ENCODE assay signal across 1 cellular context in the genomic region with DNA sequence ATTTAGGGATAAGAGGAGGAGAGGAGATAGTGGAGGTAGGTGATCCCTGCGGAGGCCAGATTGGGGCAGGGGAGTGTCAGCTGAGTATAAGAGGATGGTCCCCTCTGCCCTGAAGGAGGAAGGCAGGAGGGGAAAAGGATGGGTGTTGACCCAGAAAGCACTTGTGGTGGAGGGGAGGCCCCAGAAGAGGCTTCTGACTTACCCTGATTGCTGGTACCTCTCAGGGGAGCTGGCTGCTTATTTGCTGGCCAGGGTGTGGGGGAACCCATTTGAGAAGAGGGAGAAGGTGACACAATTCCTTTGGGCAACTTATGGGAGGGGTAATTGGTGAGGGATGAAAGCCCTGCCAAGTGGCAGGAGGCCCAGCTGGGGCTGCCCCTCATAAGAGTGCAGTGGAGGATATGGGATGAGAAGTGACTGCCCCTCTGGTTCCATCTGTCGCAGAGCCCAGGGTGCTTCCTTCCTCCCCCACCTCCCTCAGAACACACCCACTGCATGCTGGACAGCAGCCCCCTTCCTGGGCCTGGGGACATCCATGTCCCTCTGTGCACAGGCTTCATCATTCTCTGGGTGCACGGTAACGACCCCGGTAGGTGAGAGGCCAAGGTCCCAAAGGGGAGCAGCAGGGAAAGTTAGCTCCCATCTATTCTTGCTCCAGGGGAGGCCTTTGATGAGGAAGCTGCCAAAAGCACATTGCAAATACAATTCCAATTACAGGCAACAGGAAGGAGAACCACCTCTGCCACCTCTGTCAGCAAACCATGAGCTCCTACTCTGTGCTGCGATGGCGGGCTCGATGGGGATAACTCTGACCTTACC.
TF ChIP-seq lines count a peak whose summit lies in the region.

No MANE protein-coding gene starts in this region.

TF ChIP-seq in GM23338, 12 proteins besides CTCF, POLR2A, EP300 and RAD21:
- TF ChIP-seq, protein P1, sequence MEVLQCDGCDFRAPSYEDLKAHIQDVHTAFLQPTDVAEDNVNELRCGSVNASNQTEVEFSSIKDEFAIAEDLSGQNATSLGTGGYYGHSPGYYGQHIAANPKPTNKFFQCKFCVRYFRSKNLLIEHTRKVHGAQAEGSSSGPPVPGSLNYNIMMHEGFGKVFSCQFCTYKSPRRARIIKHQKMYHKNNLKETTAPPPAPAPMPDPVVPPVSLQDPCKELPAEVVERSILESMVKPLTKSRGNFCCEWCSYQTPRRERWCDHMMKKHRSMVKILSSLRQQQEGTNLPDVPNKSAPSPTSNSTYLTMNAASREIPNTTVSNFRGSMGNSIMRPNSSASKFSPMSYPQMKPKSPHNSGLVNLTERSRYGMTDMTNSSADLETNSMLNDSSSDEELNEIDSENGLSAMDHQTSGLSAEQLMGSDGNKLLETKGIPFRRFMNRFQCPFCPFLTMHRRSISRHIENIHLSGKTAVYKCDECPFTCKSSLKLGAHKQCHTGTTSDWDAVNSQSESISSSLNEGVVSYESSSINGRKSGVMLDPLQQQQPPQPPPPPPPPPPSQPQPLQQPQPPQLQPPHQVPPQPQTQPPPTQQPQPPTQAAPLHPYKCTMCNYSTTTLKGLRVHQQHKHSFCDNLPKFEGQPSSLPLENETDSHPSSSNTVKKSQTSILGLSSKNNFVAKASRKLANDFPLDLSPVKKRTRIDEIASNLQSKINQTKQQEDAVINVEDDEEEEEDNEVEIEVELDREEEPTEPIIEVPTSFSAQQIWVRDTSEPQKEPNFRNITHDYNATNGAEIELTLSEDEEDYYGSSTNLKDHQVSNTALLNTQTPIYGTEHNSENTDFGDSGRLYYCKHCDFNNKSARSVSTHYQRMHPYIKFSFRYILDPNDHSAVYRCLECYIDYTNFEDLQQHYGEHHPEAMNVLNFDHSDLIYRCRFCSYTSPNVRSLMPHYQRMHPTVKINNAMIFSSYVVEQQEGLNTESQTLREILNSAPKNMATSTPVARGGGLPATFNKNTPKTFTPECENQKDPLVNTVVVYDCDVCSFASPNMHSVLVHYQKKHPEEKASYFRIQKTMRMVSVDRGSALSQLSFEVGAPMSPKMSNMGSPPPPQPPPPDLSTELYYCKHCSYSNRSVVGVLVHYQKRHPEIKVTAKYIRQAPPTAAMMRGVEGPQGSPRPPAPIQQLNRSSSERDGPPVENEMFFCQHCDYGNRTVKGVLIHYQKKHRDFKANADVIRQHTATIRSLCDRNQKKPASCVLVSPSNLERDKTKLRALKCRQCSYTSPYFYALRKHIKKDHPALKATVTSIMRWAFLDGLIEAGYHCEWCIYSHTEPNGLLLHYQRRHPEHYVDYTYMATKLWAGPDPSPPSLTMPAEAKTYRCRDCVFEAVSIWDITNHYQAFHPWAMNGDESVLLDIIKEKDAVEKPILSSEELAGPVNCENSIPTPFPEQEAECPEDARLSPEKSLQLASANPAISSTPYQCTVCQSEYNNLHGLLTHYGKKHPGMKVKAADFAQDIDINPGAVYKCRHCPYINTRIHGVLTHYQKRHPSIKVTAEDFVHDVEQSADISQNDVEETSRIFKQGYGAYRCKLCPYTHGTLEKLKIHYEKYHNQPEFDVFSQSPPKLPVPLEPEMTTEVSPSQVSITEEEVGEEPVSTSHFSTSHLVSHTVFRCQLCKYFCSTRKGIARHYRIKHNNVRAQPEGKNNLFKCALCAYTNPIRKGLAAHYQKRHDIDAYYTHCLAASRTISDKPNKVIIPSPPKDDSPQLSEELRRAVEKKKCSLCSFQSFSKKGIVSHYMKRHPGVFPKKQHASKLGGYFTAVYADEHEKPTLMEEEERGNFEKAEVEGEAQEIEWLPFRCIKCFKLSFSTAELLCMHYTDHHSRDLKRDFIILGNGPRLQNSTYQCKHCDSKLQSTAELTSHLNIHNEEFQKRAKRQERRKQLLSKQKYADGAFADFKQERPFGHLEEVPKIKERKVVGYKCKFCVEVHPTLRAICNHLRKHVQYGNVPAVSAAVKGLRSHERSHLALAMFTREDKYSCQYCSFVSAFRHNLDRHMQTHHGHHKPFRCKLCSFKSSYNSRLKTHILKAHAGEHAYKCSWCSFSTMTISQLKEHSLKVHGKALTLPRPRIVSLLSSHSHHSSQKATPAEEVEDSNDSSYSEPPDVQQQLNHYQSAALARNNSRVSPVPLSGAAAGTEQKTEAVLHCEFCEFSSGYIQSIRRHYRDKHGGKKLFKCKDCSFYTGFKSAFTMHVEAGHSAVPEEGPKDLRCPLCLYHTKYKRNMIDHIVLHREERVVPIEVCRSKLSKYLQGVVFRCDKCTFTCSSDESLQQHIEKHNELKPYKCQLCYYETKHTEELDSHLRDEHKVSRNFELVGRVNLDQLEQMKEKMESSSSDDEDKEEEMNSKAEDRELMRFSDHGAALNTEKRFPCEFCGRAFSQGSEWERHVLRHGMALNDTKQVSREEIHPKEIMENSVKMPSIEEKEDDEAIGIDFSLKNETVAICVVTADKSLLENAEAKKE (CRISPR knock-in tag; IDR thresholded peaks at IDR 0.05): no peak
- TF ChIP-seq, protein P2, sequence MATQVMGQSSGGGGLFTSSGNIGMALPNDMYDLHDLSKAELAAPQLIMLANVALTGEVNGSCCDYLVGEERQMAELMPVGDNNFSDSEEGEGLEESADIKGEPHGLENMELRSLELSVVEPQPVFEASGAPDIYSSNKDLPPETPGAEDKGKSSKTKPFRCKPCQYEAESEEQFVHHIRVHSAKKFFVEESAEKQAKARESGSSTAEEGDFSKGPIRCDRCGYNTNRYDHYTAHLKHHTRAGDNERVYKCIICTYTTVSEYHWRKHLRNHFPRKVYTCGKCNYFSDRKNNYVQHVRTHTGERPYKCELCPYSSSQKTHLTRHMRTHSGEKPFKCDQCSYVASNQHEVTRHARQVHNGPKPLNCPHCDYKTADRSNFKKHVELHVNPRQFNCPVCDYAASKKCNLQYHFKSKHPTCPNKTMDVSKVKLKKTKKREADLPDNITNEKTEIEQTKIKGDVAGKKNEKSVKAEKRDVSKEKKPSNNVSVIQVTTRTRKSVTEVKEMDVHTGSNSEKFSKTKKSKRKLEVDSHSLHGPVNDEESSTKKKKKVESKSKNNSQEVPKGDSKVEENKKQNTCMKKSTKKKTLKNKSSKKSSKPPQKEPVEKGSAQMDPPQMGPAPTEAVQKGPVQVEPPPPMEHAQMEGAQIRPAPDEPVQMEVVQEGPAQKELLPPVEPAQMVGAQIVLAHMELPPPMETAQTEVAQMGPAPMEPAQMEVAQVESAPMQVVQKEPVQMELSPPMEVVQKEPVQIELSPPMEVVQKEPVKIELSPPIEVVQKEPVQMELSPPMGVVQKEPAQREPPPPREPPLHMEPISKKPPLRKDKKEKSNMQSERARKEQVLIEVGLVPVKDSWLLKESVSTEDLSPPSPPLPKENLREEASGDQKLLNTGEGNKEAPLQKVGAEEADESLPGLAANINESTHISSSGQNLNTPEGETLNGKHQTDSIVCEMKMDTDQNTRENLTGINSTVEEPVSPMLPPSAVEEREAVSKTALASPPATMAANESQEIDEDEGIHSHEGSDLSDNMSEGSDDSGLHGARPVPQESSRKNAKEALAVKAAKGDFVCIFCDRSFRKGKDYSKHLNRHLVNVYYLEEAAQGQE (IDR thresholded peaks at IDR 0.05; ENCODE audit: unreplicated experiment): peak; percentile 30
TF ChIP-seq in GM23338: peak in this region for 1.
